In the genomic region with DNA sequence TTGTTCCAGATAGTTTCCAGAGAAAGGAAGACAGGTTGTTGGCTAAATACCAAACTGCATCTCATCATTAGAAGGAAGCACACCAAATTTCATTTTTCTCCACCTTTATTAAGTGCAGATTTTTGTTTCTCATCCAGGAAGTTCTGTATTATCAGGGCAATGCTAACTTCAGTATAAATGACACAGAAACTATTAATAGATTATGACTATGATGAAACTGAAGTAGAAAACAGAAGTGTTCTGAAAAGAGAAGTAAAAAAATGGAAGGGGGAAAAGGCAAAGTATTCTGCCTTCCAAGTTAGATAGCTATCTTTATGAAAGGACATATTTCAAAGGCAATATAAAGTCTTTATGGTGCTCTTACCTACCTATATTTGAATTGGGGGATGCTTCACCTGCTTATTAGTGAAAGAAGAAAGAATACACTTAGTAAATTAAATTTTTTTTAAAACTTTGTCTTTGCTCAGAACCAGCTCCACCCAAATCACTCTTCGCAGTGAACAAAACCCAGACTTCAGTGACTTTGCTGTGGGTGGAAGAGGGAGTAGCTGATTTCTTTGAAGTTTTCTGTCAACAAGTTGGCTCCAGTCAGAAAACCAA, we compare ENCODE assay signal across 8 cellular contexts.
DNase-seq lines count a peak whose midpoint lies in the region; ATAC-seq and TF ChIP-seq lines count a peak whose summit lies in the region.

No MANE protein-coding gene starts in this region.

- no peaks in the 10 kb centered on the region for H3K4me1 ChIP-seq in upper lobe of right lung

- H3K4me3 ChIP-seq in upper lobe of right lung: peak overlapping the region; percentile 29

- DNase-seq in CD1c-positive myeloid dendritic cell (ENCODE audit: extremely low spot score) (peak; percentile 87), upper lobe of right lung (no peak), amniotic stem cell (lab: John Stamatoyannopoulos, UW) (no peak), cardiac septum (ENCODE audit: low spot score) (no peak), DMS114 treated with DMSO at 0.1 percent for 48 hours (lab: John Stamatoyannopoulos, UW; ENCODE audit: unreplicated experiment) (no peak)
- DNase-seq in activated T-helper 2 cell treated with anti-CD3 and anti-CD28 coated beads, Interferon-gamma antibody, Interleukin-2, Interleukin-4, amounts not matched to agents 10 μg/mL and 5 μg/mL and 100 μg/mL, durations not matched to agents 14 hours and 24 hours and 36 hours (ENCODE audit: low spot score): no peak

- no peaks in the 10 kb centered on the region for H3K9me3 ChIP-seq in upper lobe of right lung

- no peaks in the 10 kb centered on the region for H3K27me3 Mint-ChIP-seq in activated T-helper 2 cell treated with anti-CD3 and anti-CD28 coated beads, Interferon-gamma antibody, Interleukin-2, Interleukin-4, amounts not matched to agents 10 μg/mL and 5 μg/mL and 100 μg/mL, durations not matched to agents 14 hours and 24 hours and 36 hours (ENCODE audit: low read depth)

- no peaks in the 10 kb centered on the region for H3K27me3 ChIP-seq in upper lobe of right lung

- no peaks in the 10 kb centered on the region for H3K36me3 Mint-ChIP-seq in activated T-helper 2 cell treated with anti-CD3 and anti-CD28 coated beads, Interferon-gamma antibody, Interleukin-2, Interleukin-4, amounts not matched to agents 10 μg/mL and 5 μg/mL and 100 μg/mL, durations not matched to agents 14 hours and 24 hours and 36 hours (ENCODE audit: low read depth)

- H3K9me3 Mint-ChIP-seq in activated T-helper 2 cell treated with anti-CD3 and anti-CD28 coated beads, Interferon-gamma antibody, Interleukin-2, Interleukin-4, amounts not matched to agents 10 μg/mL and 5 μg/mL and 100 μg/mL, durations not matched to agents 14 hours and 24 hours and 36 hours: no peaks in the 10 kb centered on the region

- no peak overlapping the region for H3K4me3 Mint-ChIP-seq in activated T-helper 2 cell treated with anti-CD3 and anti-CD28 coated beads, Interferon-gamma antibody, Interleukin-2, Interleukin-4, amounts not matched to agents 10 μg/mL and 5 μg/mL and 100 μg/mL, durations not matched to agents 14 hours and 24 hours and 36 hours (ENCODE audit: low read depth)

- intact Hi-C loops in activated T-helper 2 cell treated with anti-CD3 and anti-CD28 coated beads, Interferon-gamma antibody, Interleukin-2, Interleukin-4, amounts not matched to agents 10 μg/mL and 5 μg/mL and 100 μg/mL, durations not matched to agents 14 hours and 24 hours and 36 hours (cut with micrococcal nuclease): no loop called here
- intact Hi-C loops in upper lobe of right lung (cut with DNase I) (no loop called here), cardiac septum (cut with DNase I) (no loop called here)

- TF ChIP-seq CTCF in upper lobe of right lung (IDR thresholded peaks at IDR 0.05): no peak

- H3K4me1 Mint-ChIP-seq in activated T-helper 2 cell treated with anti-CD3 and anti-CD28 coated beads, Interferon-gamma antibody, Interleukin-2, Interleukin-4, amounts not matched to agents 10 μg/mL and 5 μg/mL and 100 μg/mL, durations not matched to agents 14 hours and 24 hours and 36 hours (ENCODE audit: low read depth): peaks cover 28% of the 10 kb centered on the region

- ATAC-seq in GM19395 (IDR thresholded peaks at IDR 0.05; ENCODE audit: unreplicated experiment) (peak; percentile 90), HG03439 (IDR thresholded peaks at IDR 0.05; ENCODE audit: unreplicated experiment) (peak; percentile 81), upper lobe of right lung (peak; percentile 49)

- peak overlapping the region; percentile 18 for H3K27ac Mint-ChIP-seq in activated T-helper 2 cell treated with anti-CD3 and anti-CD28 coated beads, Interferon-gamma antibody, Interleukin-2, Interleukin-4, amounts not matched to agents 10 μg/mL and 5 μg/mL and 100 μg/mL, durations not matched to agents 14 hours and 24 hours and 36 hours

- H3K27ac ChIP-seq in upper lobe of right lung: peak overlapping the region; percentile 77

- no peaks in the 10 kb centered on the region for H3K36me3 ChIP-seq in upper lobe of right lung
